In genomic region chr11:30171661-30172060, GRCh38 we compare ENCODE assay signal across 17 cellular contexts. TPM values are rescaled to one million over a fixed set of nuclear protein-coding genes. Genes with fewer than 3 reads are reported as not detected.
DNase-seq lines count a peak whose midpoint lies in the region; ATAC-seq and TF ChIP-seq lines count a peak whose summit lies in the region.
"Had no signal": no experiment of that assay in that cellular context is flagged by ENCODE, and none has a peak within 500 bp of the region (broad histone marks: within the 10 kb centered on the region; RNA-seq: fewer than 3 reads in every experiment).

No MANE protein-coding gene starts in this region.

- peaks cover 43% of the 10 kb centered on the region for H3K9me3 Mint-ChIP-seq in Caco-2 (ENCODE audit: unreplicated experiment)

- H3K4me3 Mint-ChIP-seq in Caco-2 (ENCODE audit: unreplicated experiment) = no peak overlapping the region
- H3K4me3 Mint-ChIP-seq: CD4-positive, CD25-positive, alpha-beta regulatory T cell; HFFc6 had no signal

- H3K27ac Mint-ChIP-seq in Caco-2 (ENCODE audit: unreplicated experiment) = no peak overlapping the region
- H3K27ac Mint-ChIP-seq: CD4-positive, CD25-positive, alpha-beta regulatory T cell; HFFc6 had no signal

- WGBS in stomach, 5 donors = 21 to 54% (median 43%) methylated on average over 2 of the region's 2 CpGs

- no peaks in the 10 kb centered on the region for H3K36me3 Mint-ChIP-seq in Caco-2 (ENCODE audit: insufficient read depth, unreplicated experiment)
- H3K36me3 Mint-ChIP-seq: CD4-positive, CD25-positive, alpha-beta regulatory T cell had no signal

- H3K27ac ChIP-seq in SJCRH30 (peak overlapping the region; percentile 71), stomach (peak overlapping the region in 4 of 5 donors; percentile 82 to 93 (median 84)), breast epithelium (no peak overlapping the region)
- H3K27ac ChIP-seq: BLaER1 treated with 17β-estradiol and CSF1 and Interleukin-3, amounts not matched to agents 10 nM and 100 nM had no signal

- no peak for TF ChIP-seq EP300 in stomach (IDR thresholded peaks at IDR 0.05)

- no peaks in the 10 kb centered on the region for H3K4me1 Mint-ChIP-seq in Caco-2 (ENCODE audit: low read depth, unreplicated experiment)
- H3K4me1 Mint-ChIP-seq: CD4-positive, CD25-positive, alpha-beta regulatory T cell had no signal

- H3K27me3 ChIP-seq in Caco-2 (replicated peaks; ENCODE audit: control insufficient read depth, insufficient read depth, low read length) (no peaks in the 10 kb centered on the region), SJCRH30 (no peaks in the 10 kb centered on the region), stomach (no peaks in the 10 kb centered on the region), breast epithelium (no peaks in the 10 kb centered on the region)
- H3K27me3 ChIP-seq: BLaER1 treated with 17β-estradiol and CSF1 and Interleukin-3, amounts not matched to agents 10 nM and 100 nM had no signal

- H3K4me1 ChIP-seq in Caco-2 (peaks cover 22% of the 10 kb centered on the region), SJCRH30 (peaks cover 29% of the 10 kb centered on the region), stomach (peaks cover 20 to 73% (median 46%) of the 10 kb centered on the region in 4 donors), breast epithelium (no peaks in the 10 kb centered on the region)
- H3K4me1 ChIP-seq: BLaER1 treated with 17β-estradiol and CSF1 and Interleukin-3, amounts not matched to agents 10 nM and 100 nM had no signal

- TF ChIP-seq POLR2A in stomach (IDR thresholded peaks at IDR 0.05) = no peak
- TF ChIP-seq POLR2A in breast epithelium (IDR thresholded peaks at IDR 0.05) = no peak

- POLR2A ChIA-PET in Caco-2 (lab: Charles Lee) = interaction anchor here (0.5 kb wide), 1 partner anchor 152 kb away, joined by 3 read pairs; the partner anchor contains the start of gene ARL14EP

- peak; percentile 46 to 59 for DNase-seq in Caco-2
- DNase-seq in SJCRH30 = no peak
- no peak for DNase-seq in left colon
- peak; percentile 66 for DNase-seq in stomach
- DNase-seq in breast epithelium (ENCODE audit: low spot score in 2 of 2) = no peak
- no peak for DNase-seq in activated CD4-positive, alpha-beta T cell treated with anti-CD3 and anti-CD28 coated beads, Interleukin-2, amount 50 U/mL, for 1 hour
- no peak for DNase-seq in effector CD4-positive, alpha-beta T cell
- DNase-seq: ACHN; CD4-positive, CD25-positive, alpha-beta regulatory T cell; DND-41; GDM1; HCEC 1CT; HFFc6 had no signal

- H3K27me3 Mint-ChIP-seq in Caco-2 (ENCODE audit: insufficient read depth, unreplicated experiment) = no peaks in the 10 kb centered on the region

- CTCF ChIA-PET in Caco-2 (lab: Charles Lee) = no interaction called here

- H3K4me3 ChIP-seq in Caco-2 (ENCODE audit: low read depth, low read length) (no peak overlapping the region), SJCRH30 (no peak overlapping the region), stomach (no peak overlapping the region), breast epithelium (no peak overlapping the region)
- H3K4me3 ChIP-seq: BLaER1 treated with 17β-estradiol and CSF1 and Interleukin-3, amounts not matched to agents 10 nM and 100 nM had no signal

- no TSS peak for BruUV-seq in Caco-2 (replicated peaks; lab: Mats Ljungman, UMichigan)

- intact Hi-C loops in Caco-2 (cut with micrococcal nuclease; ENCODE audit: unreplicated experiment) (loop anchor here (1.0 kb wide), 1 partner anchor 13 kb away; no protein-coding TSS in a partner anchor), left colon (cut with DNase I, micrococcal nuclease) (no loop called here), stomach (cut with DNase I; ENCODE audit: low total_unique reads) (no loop called here), breast epithelium (cut with DNase I; ENCODE audit: low total_unique reads) (no loop called here)

- peaks cover 11% of the 10 kb centered on the region; the same call in 1 of the 2 replicates for H3K9me3 ChIP-seq in Caco-2
- H3K9me3 ChIP-seq in SJCRH30 (replicated peaks) = no peaks in the 10 kb centered on the region; the same call in 1 of the 2 replicates
- H3K9me3 ChIP-seq in stomach = peaks cover 0 to 3% (median 0%) of the 10 kb centered on the region in 4 donors
- H3K9me3 ChIP-seq in breast epithelium = no peaks in the 10 kb centered on the region

- TF ChIP-seq CTCF in Caco-2 (IDR thresholded peaks at IDR 0.05; ENCODE audit: insufficient read depth in 1 of 2, low read depth in 1 of 2, low read length in 1 of 2, severe bottlenecking in 1 of 2, unreplicated experiment in 1 of 2) = peak in 1 of 2 experiments; percentile 2
- TF ChIP-seq CTCF in stomach (IDR thresholded peaks at IDR 0.05) = no peak
- TF ChIP-seq CTCF in breast epithelium (IDR thresholded peaks at IDR 0.05) = no peak

- peak; percentile 87 for ATAC-seq in left colon
- ATAC-seq: HepG2 had no signal

- H3K36me3 ChIP-seq in Caco-2 (ENCODE audit: control insufficient read depth, insufficient read depth, low read length) (no peaks in the 10 kb centered on the region), SJCRH30 (no peaks in the 10 kb centered on the region), stomach (no peaks in the 10 kb centered on the region), breast epithelium (no peaks in the 10 kb centered on the region)
- H3K36me3 ChIP-seq: BLaER1 treated with 17β-estradiol and CSF1 and Interleukin-3, amounts not matched to agents 10 nM and 100 nM had no signal

RNA-seq across cellular contexts. Expression of gene FSHB, which starts 59.2 kb away (rescaled TPM):
- total RNA-seq in Caco-2 (2022) (not detected in 2 replicates), left colon (not detected), stomach (not detected), breast epithelium (not detected)
- not detected in 2 replicates for total RNA-seq in SJCRH30 (2014; rRNA removed; shearing (Covaris generic))
- not detected for polyA plus RNA-seq in stomach
- total RNA-seq: A172; CD4-positive, CD25-positive, alpha-beta regulatory T cell; H1; HepG2; HFFc6 had no signal
- polyA plus RNA-seq: CD4-positive, CD25-positive, alpha-beta regulatory T cell; H1; HepG2 had no signal

Comparison
In these comparisons a context has a peak if more than half of its experiments do, and no peak if none do; other contexts are left out.
1. DNase-seq: peak in Caco-2 (2 of 2) and stomach (single experiment); none in SJCRH30 (0 of 2), left colon (0 of 2), breast epithelium (0 of 2), activated CD4-positive, alpha-beta T cell treated with anti-CD3 and anti-CD28 coated beads, Interleukin-2, amount 50 U/mL, for 1 hour (single experiment) and effector CD4-positive, alpha-beta T cell (single experiment).
2. H3K27ac ChIP-seq: peak in SJCRH30 (single experiment) and stomach (4 of 5); none in breast epithelium (0 of 2).